Comparison of ENCODE assay signal across 1 cellular context in the genomic region with DNA sequence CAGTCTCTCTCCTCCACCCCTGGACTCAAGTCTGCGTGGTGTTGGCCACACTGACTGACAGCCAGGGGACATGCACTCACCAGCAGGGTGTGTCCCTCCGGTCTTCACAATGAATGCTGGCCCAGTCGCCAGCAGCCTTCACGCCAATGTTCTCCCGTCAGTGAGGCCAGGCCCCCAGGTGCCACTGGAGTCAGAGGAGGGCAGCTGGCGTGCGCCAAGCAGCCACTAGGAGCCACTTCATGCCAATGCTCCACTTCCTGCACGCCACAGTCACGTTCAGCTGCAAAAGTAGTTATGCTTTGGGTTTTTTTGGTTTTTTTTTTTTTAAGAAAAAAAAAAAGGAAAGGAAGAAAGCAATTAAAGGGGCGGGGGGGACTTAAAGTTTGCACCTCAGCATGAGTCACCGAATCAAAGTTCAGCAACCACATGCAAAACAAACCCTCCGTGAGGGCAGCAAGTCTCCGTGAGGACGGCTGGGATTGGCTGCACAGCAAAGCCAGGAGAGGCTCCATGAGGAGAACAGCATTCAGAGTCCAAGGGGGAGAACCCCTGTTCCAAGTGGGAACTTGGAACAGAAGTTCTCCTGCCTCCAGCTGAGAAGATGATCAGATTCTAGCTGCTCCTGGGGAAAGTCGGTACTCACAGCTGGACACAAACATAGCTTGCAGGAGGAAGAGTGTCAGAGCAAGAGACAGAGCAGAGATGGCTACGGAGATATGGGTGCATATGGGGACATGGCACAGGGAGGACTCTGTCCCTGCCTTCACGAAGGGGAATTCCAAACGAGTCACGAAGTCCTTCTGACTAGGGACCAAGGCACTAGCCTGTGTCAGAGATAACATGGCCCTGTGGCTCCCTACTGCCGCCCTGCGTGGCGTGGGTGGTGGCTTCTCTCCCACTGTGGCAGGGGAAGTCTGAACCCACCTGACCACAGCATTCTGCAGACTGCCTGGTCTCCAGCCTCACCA.
TF ChIP-seq lines count a peak whose summit lies in the region.

ZC3H12D (minus strand) TSS at position 282 of the 968 bp plus-strand sequence. CDS start 10,471 bp downstream, outside the sequence.

TF ChIP-seq in GM12878, 131 proteins besides CTCF, POLR2A, EP300 and RAD21 (continued from another document):
- TF ChIP-seq ASH2L (IDR thresholded peaks at IDR 0.05; ENCODE audit: borderline replicate concordance, low read depth) (no peak), CHD4 (IDR thresholded peaks at IDR 0.05) (no peak), ZNF24 (IDR thresholded peaks at IDR 0.05) (peak; percentile 42; the same call in 1 of the 2 replicates), MAX (IDR thresholded peaks at IDR 0.05; ENCODE audit: low read depth, low read length) (peak; percentile 49), PAX5 (IDR thresholded peaks at IDR 0.05; ENCODE audit: borderline replicate concordance, low read depth, low read length) (peak; percentile 49; the same call in 1 of the 2 replicates), CREB1 (IDR thresholded peaks at IDR 0.05; ENCODE audit: low read depth) (peak; percentile 52; the same call in 1 of the 2 replicates), JUND (IDR thresholded peaks at IDR 0.05; ENCODE audit: low read depth, low read length) (peak; percentile 42; the same call in 1 of the 2 replicates)
- TF ChIP-seq, protein P1, sequence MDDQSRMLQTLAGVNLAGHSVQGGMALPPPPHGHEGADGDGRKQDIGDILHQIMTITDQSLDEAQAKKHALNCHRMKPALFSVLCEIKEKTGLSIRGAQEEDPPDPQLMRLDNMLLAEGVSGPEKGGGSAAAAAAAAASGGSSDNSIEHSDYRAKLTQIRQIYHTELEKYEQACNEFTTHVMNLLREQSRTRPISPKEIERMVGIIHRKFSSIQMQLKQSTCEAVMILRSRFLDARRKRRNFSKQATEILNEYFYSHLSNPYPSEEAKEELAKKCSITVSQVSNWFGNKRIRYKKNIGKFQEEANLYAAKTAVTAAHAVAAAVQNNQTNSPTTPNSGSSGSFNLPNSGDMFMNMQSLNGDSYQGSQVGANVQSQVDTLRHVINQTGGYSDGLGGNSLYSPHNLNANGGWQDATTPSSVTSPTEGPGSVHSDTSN (IDR thresholded peaks at IDR 0.05; ENCODE audit: insufficient replicate concordance, low read depth, low read length): peak; percentile 78
